8 cellular contexts compared by ENCODE assay signal in the genomic region with DNA sequence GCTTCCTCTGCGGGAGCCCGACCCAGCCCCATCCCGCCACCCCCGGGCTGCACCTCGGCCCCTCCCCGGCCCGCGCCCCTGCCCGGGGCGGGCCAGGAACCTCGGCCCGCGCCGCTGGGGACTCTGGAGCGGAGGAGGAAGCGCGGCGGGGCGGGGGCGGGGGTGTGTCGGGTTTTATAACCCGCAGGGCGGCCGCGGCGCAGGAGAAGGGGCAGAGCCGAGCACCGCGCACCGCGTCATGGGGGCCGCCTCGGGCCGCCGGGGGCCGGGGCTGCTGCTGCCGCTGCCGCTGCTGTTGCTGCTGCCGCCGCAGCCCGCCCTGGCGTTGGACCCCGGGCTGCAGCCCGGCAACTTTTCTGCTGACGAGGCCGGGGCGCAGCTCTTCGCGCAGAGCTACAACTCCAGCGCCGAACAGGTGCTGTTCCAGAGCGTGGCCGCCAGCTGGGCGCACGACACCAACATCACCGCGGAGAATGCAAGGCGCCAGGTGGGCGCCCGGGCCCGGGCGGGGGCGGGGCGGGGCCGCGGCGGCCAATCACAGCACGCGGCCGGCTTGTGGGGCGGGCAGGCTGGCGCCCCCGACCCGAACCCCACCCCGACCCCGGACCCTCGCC. TPM values are rescaled to one million over a fixed set of nuclear protein-coding genes. Genes with fewer than 3 reads are reported as not detected.
DNase-seq lines count a peak whose midpoint lies in the region; ATAC-seq and TF ChIP-seq lines count a peak whose summit lies in the region.

ACE (plus strand) TSS at position 205 of the 614 bp plus-strand sequence; CDS start at position 239, 34 bp downstream.

- TF ChIP-seq EP300 in sigmoid colon (IDR thresholded peaks at IDR 0.05): no peak

- ATAC-seq in HG02759 (IDR thresholded peaks at IDR 0.05; ENCODE audit: unreplicated experiment) (peak; percentile 63), GM19328 (IDR thresholded peaks at IDR 0.05; ENCODE audit: unreplicated experiment) (no peak)

- H3K36me3 ChIP-seq in Peyer's patch: peaks cover 0 to 23% (median 0%) of the 10 kb centered on the region in 3 donors
- no peaks in the 10 kb centered on the region for H3K36me3 ChIP-seq in adrenal gland (replicated peaks in 1 of 2)
- H3K36me3 ChIP-seq in sigmoid colon: no peaks in the 10 kb centered on the region

- intact Hi-C loops in adrenal gland (cut with DNase I) (loop anchor here in 1 of 2 donors (5.0 kb wide), 1 partner anchor 50 kb away; no protein-coding TSS in a partner anchor), sigmoid colon (cut with DNase I) (loop anchor here (5.0 kb wide), 1 partner anchor 50 kb away; no protein-coding TSS in a partner anchor)

- TF ChIP-seq CTCF in Peyer's patch (IDR thresholded peaks at IDR 0.05) (peak in 3 of 6 experiments; percentile 27 to 38 (median 35)), adrenal gland (IDR thresholded peaks at IDR 0.05) (peak in 1 of 6 experiments; percentile 22), sigmoid colon (IDR thresholded peaks at IDR 0.05) (no peak)

- 1 to 4% (median 1%) methylated on average over 5 to 77 of the region's 77 CpGs; no CpG with 5 or more reads in 1 of the 4 donors for WGBS in adrenal gland, 4 donors
- 1% methylated on average over 77 of the region's 77 CpGs for WGBS in sigmoid colon, 2 donors

- H3K9me3 ChIP-seq in Peyer's patch (no peaks in the 10 kb centered on the region), adrenal gland (replicated peaks in 1 of 3) (no peaks in the 10 kb centered on the region), sigmoid colon (no peaks in the 10 kb centered on the region)

- H3K4me1 ChIP-seq in Peyer's patch (peaks cover 0 to 22% (median 10%) of the 10 kb centered on the region in 4 donors), adrenal gland (replicated peaks in 1 of 2) (peaks cover 22 to 41% of the 10 kb centered on the region in 2 donors), sigmoid colon (peaks cover 0 to 25% (median 21%) of the 10 kb centered on the region in 4 donors)

- TF ChIP-seq POLR2A in Peyer's patch (IDR thresholded peaks at IDR 0.05): peak; percentile 86 to 88
- peak; percentile 8 to 18 for TF ChIP-seq POLR2A in adrenal gland (IDR thresholded peaks at IDR 0.05)
- no peak for TF ChIP-seq POLR2A in sigmoid colon (IDR thresholded peaks at IDR 0.05)

- DNase-seq in CMK (ENCODE audit: low read depth) (peak; percentile 38), Peyer's patch (peak in 2 of 3 donors; percentile 79 to 91), adrenal gland (peak in 3 of 7 donors; percentile 35 to 41 (median 38)), hepatic stellate cell (ENCODE audit: low spot score) (peak; percentile 19), sigmoid colon (no peak), NCI-H1694 treated with DMSO at 0.1 percent for 48 hours (lab: John Stamatoyannopoulos, UW) (no peak)

- H3K4me3 ChIP-seq in Peyer's patch (peak within 1 kb of the TSS; percentile 34 to 93 (median 70)), adrenal gland (peak within 1 kb of the TSS in 2 of 4 donors; percentile 4 to 73), sigmoid colon (peak within 1 kb of the TSS; percentile 7 to 59 (median 50))

- H3K27me3 ChIP-seq in Peyer's patch (no peaks in the 10 kb centered on the region), adrenal gland (no peaks in the 10 kb centered on the region), sigmoid colon (peaks cover 22 to 64% (median 36%) of the 10 kb centered on the region in 3 donors)

- H3K27ac ChIP-seq in Peyer's patch (peak within 1 kb of the TSS; percentile 42 to 97 (median 80)), adrenal gland (peak within 1 kb of the TSS in 2 of 5 donors; percentile 21 to 85), sigmoid colon (peak within 1 kb of the TSS in 3 of 4 donors; percentile 22 to 41 (median 26))

RNA-seq across cellular contexts. Expression of gene ACE, which starts in this region (rescaled TPM):
- total RNA-seq in Peyer's patch: 1,000 to 10,000 TPM in 2 of 4 donors, 100 to 1,000 TPM in 1, 10 to 100 TPM in 1; 42.9 to 1,678 (median 1,106) TPM
- total RNA-seq in adrenal gland: 10 to 100 TPM in 6 of 8 donors, 1 to 10 TPM in 2; 3.3 to 49.7 (median 12.2) TPM
- polyA plus RNA-seq in adrenal gland: 10 to 100 TPM in 2 of 3 donors, 1 to 10 TPM in 1; 7.7 to 34.0 (median 16.1) TPM
- 10 to 100 TPM in 1 of 4 donors, 1 to 10 TPM in 3; 1.4 to 24.9 (median 2.8) TPM for total RNA-seq in sigmoid colon
- polyA plus RNA-seq in sigmoid colon: 1 to 10 TPM; 2.4 to 9.8 (median 2.5) TPM

Comparison
In these comparisons a context has a peak if more than half of its experiments do, and no peak if none do; other contexts are left out.
1. DNase-seq: peak in CMK (single experiment), Peyer's patch (2 of 3) and hepatic stellate cell (single experiment); none in sigmoid colon (single experiment) and NCI-H1694 treated with DMSO at 0.1 percent for 48 hours (single experiment).
2. POLR2A ChIP-seq: peak in Peyer's patch (2 of 2) and adrenal gland (2 of 2); none in sigmoid colon (0 of 2).